8 cellular contexts compared by ENCODE assay signal in the genomic region with DNA sequence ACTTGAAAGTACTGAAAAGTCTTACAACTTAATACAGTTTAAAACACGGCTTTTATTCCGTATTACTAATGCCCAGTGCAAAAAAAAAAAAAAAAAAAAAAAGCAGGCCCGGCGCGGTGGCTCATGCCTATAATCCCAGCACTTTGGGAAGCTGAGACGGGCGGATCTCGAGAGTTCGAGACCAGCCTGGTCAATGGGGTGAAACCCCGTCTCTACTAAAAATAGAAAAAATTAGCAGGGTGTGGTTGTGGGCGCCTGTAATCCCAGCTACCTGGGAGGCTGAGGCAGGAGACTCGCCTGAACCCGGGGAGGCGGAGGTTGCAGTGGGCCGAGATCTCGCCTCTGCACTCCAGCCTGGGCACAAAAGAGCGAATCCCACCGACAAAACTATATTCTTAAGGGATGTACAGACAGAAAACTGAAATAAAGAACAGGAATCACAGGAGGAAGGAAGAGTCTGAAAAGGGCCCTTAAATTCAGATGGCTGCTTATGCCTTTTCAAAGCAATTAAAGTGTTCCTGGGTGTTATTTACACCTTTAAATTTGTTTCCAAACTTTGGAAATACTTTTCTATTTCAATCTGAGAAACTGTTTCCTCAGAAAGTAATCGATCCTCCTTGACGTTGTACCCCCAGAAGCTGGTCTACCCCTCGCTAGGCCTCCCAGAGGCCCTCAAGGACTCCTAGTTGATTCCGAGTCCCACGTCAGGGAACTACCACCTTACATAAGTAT. TPM values are rescaled to one million over a fixed set of nuclear protein-coding genes. Genes with fewer than 3 reads are reported as not detected.
DNase-seq lines count a peak whose midpoint lies in the region; ATAC-seq and TF ChIP-seq lines count a peak whose summit lies in the region.

No MANE protein-coding gene starts in this region.

- no peaks in the 10 kb centered on the region for H3K36me3 ChIP-seq in sigmoid colon

- H3K27me3 ChIP-seq in sigmoid colon = no peaks in the 10 kb centered on the region

- TF ChIP-seq POLR2A in sigmoid colon (IDR thresholded peaks at IDR 0.05) = no peak

- DNase-seq in activated CD4-positive, CD25-positive, alpha-beta regulatory T cell treated with anti-CD3 and anti-CD28 coated beads, Interleukin-2, amount 50 U/mL, for 72 hours = peak; percentile 54
- peak; percentile 63 for DNase-seq in activated T-cell treated with anti-CD3 and anti-CD28 coated beads, Interleukin-2, amount 50 U/mL, for 1 hour
- DNase-seq in foreskin fibroblast = no peak
- DNase-seq in sigmoid colon = peak; percentile 75
- DNase-seq in cerebellar nuclear complex (lab: John Stamatoyannopoulos, UW) = no peak
- DNase-seq in HCEC 1CT = no peak
- no peak for DNase-seq in islet precursor cell

- peak overlapping the region; percentile 98 to 99 (median 98) for H3K27ac ChIP-seq in sigmoid colon

- H3K9me3 ChIP-seq in sigmoid colon = no peaks in the 10 kb centered on the region

- H3K4me3 ChIP-seq in foreskin fibroblast (ENCODE audit: low read depth in 1 of 2, low read length in 2 of 2) (peak overlapping the region; percentile 90 to 98), sigmoid colon (peak overlapping the region; percentile 76 to 97 (median 86))

- intact Hi-C loops in sigmoid colon (cut with DNase I) = loop anchor here (1.0 kb wide), 1 partner anchor 28 kb away; no protein-coding TSS in a partner anchor

- ATAC-seq in activated CD4-positive, CD25-positive, alpha-beta regulatory T cell treated with anti-CD3 and anti-CD28 coated beads, Interleukin-2, amount 50 U/mL, for 24 hours = no peak

- WGBS in sigmoid colon, 2 donors = 0 to 1% methylated on average over 23 of the region's 23 CpGs

- peaks cover 0 to 52% (median 42%) of the 10 kb centered on the region in 4 donors for H3K4me1 ChIP-seq in sigmoid colon

- TF ChIP-seq CTCF in foreskin fibroblast (IDR thresholded peaks at IDR 0.05; ENCODE audit: low read depth, low read length) (no peak), sigmoid colon (IDR thresholded peaks at IDR 0.05) (no peak)

- TF ChIP-seq EP300 in sigmoid colon (IDR thresholded peaks at IDR 0.05) = no peak

RNA-seq across cellular contexts. Expression of a gene that starts 2.1 kb away (rescaled TPM):
- total RNA-seq in sigmoid colon = 100 to 1,000 TPM in 3 of 4 donors, 10 to 100 TPM in 1; 84.7 to 109 (median 104) TPM
- 10 to 100 TPM; 20.6 to 38.7 (median 26.4) TPM for polyA plus RNA-seq in sigmoid colon

Comparison
In these comparisons a context has a peak if more than half of its experiments do, and no peak if none do; other contexts are left out.
1. DNase-seq: peak in activated CD4-positive, CD25-positive, alpha-beta regulatory T cell treated with anti-CD3 and anti-CD28 coated beads, Interleukin-2, amount 50 U/mL, for 72 hours (single experiment), activated T-cell treated with anti-CD3 and anti-CD28 coated beads, Interleukin-2, amount 50 U/mL, for 1 hour (single experiment) and sigmoid colon (single experiment); none in foreskin fibroblast (0 of 2), cerebellar nuclear complex (0 of 2), HCEC 1CT (single experiment) and islet precursor cell (single experiment).